9 cellular contexts compared by ENCODE assay signal in genomic region chr1:153633161-153633746, GRCh38. TPM values are rescaled to one million over a fixed set of nuclear protein-coding genes. Genes with fewer than 3 reads are reported as not detected.
DNase-seq lines count a peak whose midpoint lies in the region; ATAC-seq, FAIRE-seq and TF ChIP-seq lines count a peak whose summit lies in the region.
"Had no signal": no experiment of that assay in that cellular context is flagged by ENCODE, and none has a peak within 500 bp of the region (broad histone marks: within the 10 kb centered on the region; RNA-seq: fewer than 3 reads in every experiment).

No MANE protein-coding gene starts in this region.

- H3K27me3 ChIP-seq in endothelial cell of umbilical vein (ENCODE audit: control insufficient read depth in 2 of 2, insufficient read depth in 2 of 2, low read length in 2 of 2) (no peaks in the 10 kb centered on the region), neuron (ENCODE audit: insufficient read depth, low read length) (no peaks in the 10 kb centered on the region)

- H2AFZ ChIP-seq in endothelial cell of umbilical vein (ENCODE audit: low read depth, low read length) (peak overlapping the region; percentile 64), neuron (ENCODE audit: low read depth, low read length) (no peak overlapping the region)

- DNase-seq in NCI-H345 treated with DMSO at 0.1 percent for 48 hours (lab: John Stamatoyannopoulos, UW; ENCODE audit: unreplicated experiment) (peak; percentile 70), endothelial cell of umbilical vein (ENCODE audit: low read depth, low spot score) (no peak), GDM1 (lab: John Stamatoyannopoulos, UW) (no peak), NCI-H82 (lab: John Stamatoyannopoulos, UW) (no peak), CD1c-positive myeloid dendritic cell (ENCODE audit: extremely low spot score) (no peak)

- H3K4me2 ChIP-seq in endothelial cell of umbilical vein (ENCODE audit: insufficient read depth, low read length): peak overlapping the region; percentile 78

- no peaks in the 10 kb centered on the region for H4K20me1 ChIP-seq in endothelial cell of umbilical vein (replicated peaks; ENCODE audit: control insufficient read depth, extremely low read depth, insufficient read depth, low read length)

- H3K4me3 ChIP-seq in endothelial cell of umbilical vein (replicated peaks in 1 of 3; ENCODE audit: insufficient read depth in 1 of 3, low read depth in 1 of 3, low read length in 3 of 3): peak overlapping the region in 2 of 3 experiments; percentile 34 to 35
- peak overlapping the region; percentile 95 for H3K4me3 ChIP-seq in neuron (ENCODE audit: low read length)

- POLR2A ChIA-PET in endothelial cell of umbilical vein (lab: Charles Lee): interaction anchor here (0.5 to 2.0 kb wide), 19 partner anchors 8 to 98 kb away, joined by 3 to 28 read pairs (median 5); partner anchors contain the start of genes S100A14, S100A16, S100A6 and SNAPIN

- H3K9me3 ChIP-seq in endothelial cell of umbilical vein (replicated peaks; ENCODE audit: control insufficient read depth, insufficient read depth, low read length) (no peaks in the 10 kb centered on the region), neuron (ENCODE audit: low read length) (no peaks in the 10 kb centered on the region)

- no TSS peak for BruUV-seq in endothelial cell of umbilical vein (replicated peaks; lab: Mats Ljungman, UMichigan)

- peak overlapping the region; percentile 94 for H3K27ac ChIP-seq in endothelial cell of umbilical vein (ENCODE audit: insufficient read depth, low read depth, low read length)

- ATAC-seq in GM18867 (IDR thresholded peaks at IDR 0.05; ENCODE audit: unreplicated experiment): peak; percentile 7
- ATAC-seq in HG02938 (IDR thresholded peaks at IDR 0.05; ENCODE audit: unreplicated experiment): no peak

- peaks cover 8 to 12% of the 10 kb centered on the region in 2 experiments for H3K36me3 ChIP-seq in endothelial cell of umbilical vein (ENCODE audit: control insufficient read depth in 2 of 2, extremely low read depth in 1 of 2, insufficient read depth in 2 of 2, low read length in 2 of 2)
- H3K36me3 ChIP-seq in neuron (ENCODE audit: insufficient read depth, low read length): peaks cover 29% of the 10 kb centered on the region

- H3K4me1 ChIP-seq in endothelial cell of umbilical vein (ENCODE audit: control insufficient read depth, extremely low read depth, insufficient read depth, low read length) (peaks cover 11% of the 10 kb centered on the region), neuron (ENCODE audit: insufficient read depth, low read length) (peaks cover 3% of the 10 kb centered on the region)

- H3K79me2 ChIP-seq in endothelial cell of umbilical vein (ENCODE audit: control insufficient read depth, insufficient read depth, low read length): peaks cover 38% of the 10 kb centered on the region

- dilution Hi-C loops in endothelial cell of umbilical vein (cut with MboI; ENCODE audit: extremely low pct_ligation_motif_present, low sequenced_read_pairs): no loop called here

- CTCF ChIA-PET in endothelial cell of umbilical vein (lab: Charles Lee): interaction anchor here (0.9 to 2.5 kb wide), 11 partner anchors 13 to 123 kb away, joined by 3 to 29 read pairs (median 5); partner anchors contain the start of gene ILF2

- TF ChIP-seq CTCF in endothelial cell of umbilical vein (IDR thresholded peaks at IDR 0.05; ENCODE audit: extremely low read depth in 1 of 2, insufficient read depth in 1 of 2, low read depth in 1 of 2, low read length in 2 of 2): no peak

- FAIRE-seq in endothelial cell of umbilical vein (lab: Jason Lieb, UNC): no peak

- intact Hi-C loops in endothelial cell of umbilical vein (cut with micrococcal nuclease): loop anchor here (1.0 to 5.0 kb wide), 2 partner anchors 39 to 100 kb away; partner anchors contain the start of gene ILF2

- H3K9me1 ChIP-seq in endothelial cell of umbilical vein (replicated peaks; ENCODE audit: control insufficient read depth, extremely low read depth, insufficient read depth, low read length): no peaks in the 10 kb centered on the region

- peak overlapping the region; percentile 100 for H3K9ac ChIP-seq in endothelial cell of umbilical vein (replicated peaks; ENCODE audit: extremely low read depth, insufficient read depth, low read length)

- no peak for TF ChIP-seq POLR2A in endothelial cell of umbilical vein (IDR thresholded peaks at IDR 0.05; ENCODE audit: low read depth, low read length)

TF ChIP-seq in endothelial cell of umbilical vein, 7 proteins besides CTCF, POLR2A, EP300 and RAD21:
- no peak for TF ChIP-seq EZH2 (IDR thresholded peaks at IDR 0.05; ENCODE audit: borderline replicate concordance, low read depth, low read length, severe bottlenecking)
- no peak for TF ChIP-seq MYC (IDR thresholded peaks at IDR 0.05; ENCODE audit: low read depth, low read length)
- TF ChIP-seq JUN (IDR thresholded peaks at IDR 0.05; ENCODE audit: borderline replicate concordance, insufficient read depth, insufficient read length, low read depth): no peak
- TF ChIP-seq FOS (IDR thresholded peaks at IDR 0.05; ENCODE audit: borderline replicate concordance, insufficient read depth, low read length): no peak
- TF ChIP-seq GATA2 (IDR thresholded peaks at IDR 0.05; ENCODE audit: insufficient read depth, insufficient read length, low read depth, low read length): no peak
- TF ChIP-seq POLR2AphosphoS5 (IDR thresholded peaks at IDR 0.05; ENCODE audit: insufficient read depth, low read depth, low read length): no peak
- TF ChIP-seq MAX (IDR thresholded peaks at IDR 0.05; ENCODE audit: insufficient read depth, insufficient read length): no peak

RNA-seq across cellular contexts. Expression of gene CHTOP, which starts 0.6 kb away (rescaled TPM):
- total RNA-seq in endothelial cell of umbilical vein: 72.1 and 74.4 TPM in 2 replicates
- 47.1 and 62.0 TPM in 2 replicates for polyA plus RNA-seq in endothelial cell of umbilical vein
- polyA plus RNA-seq in endothelial cell of umbilical vein (2011; cell fraction: cytosol; rRNA removed): 50.2 and 51.0 TPM in 2 replicates
- polyA plus RNA-seq in endothelial cell of umbilical vein (2011; cell fraction: nucleus; rRNA removed): 106 and 115 TPM in 2 replicates
- polyA plus RNA-seq in endothelial cell of umbilical vein (2012): 42.7 and 46.6 TPM in 2 replicates
- 45.3 and 54.6 TPM in 2 replicates for polyA minus RNA-seq in endothelial cell of umbilical vein
- polyA minus RNA-seq in endothelial cell of umbilical vein (2011; cell fraction: cytosol; rRNA and poly(A)+ RNA removed): 38.8 TPM
- polyA minus RNA-seq in endothelial cell of umbilical vein (2011; cell fraction: nucleus; rRNA and poly(A)+ RNA removed): 107 and 134 TPM in 2 replicates

RNA-seq across cellular contexts. Expression of gene S100A1, which starts 5.0 kb away (rescaled TPM):
- total RNA-seq in endothelial cell of umbilical vein: not detected in 2 replicates
- not detected in 2 replicates for polyA plus RNA-seq in endothelial cell of umbilical vein
- polyA plus RNA-seq in endothelial cell of umbilical vein (2011; cell fraction: cytosol; rRNA removed): not detected in 2 replicates
- not detected in 2 replicates for polyA plus RNA-seq in endothelial cell of umbilical vein (2011; cell fraction: nucleus; rRNA removed)
- 0.66 and 1.1 TPM in 2 replicates for polyA plus RNA-seq in endothelial cell of umbilical vein (2012)
- polyA minus RNA-seq in endothelial cell of umbilical vein: 0.58 TPM in 1 of 2 replicates, not detected in the other
- polyA minus RNA-seq in endothelial cell of umbilical vein (2011; cell fraction: cytosol; rRNA and poly(A)+ RNA removed): 1.3 TPM
- polyA minus RNA-seq in endothelial cell of umbilical vein (2011; cell fraction: nucleus; rRNA and poly(A)+ RNA removed): not detected in 2 replicates

RNA-seq across cellular contexts. Expression of gene S100A13, which starts 5.9 kb away (rescaled TPM):
- total RNA-seq in endothelial cell of umbilical vein: 155 and 255 TPM in 2 replicates
- 332 and 360 TPM in 2 replicates for polyA plus RNA-seq in endothelial cell of umbilical vein
- 385 and 427 TPM in 2 replicates for polyA plus RNA-seq in endothelial cell of umbilical vein (2011; cell fraction: cytosol; rRNA removed)
- 150 and 158 TPM in 2 replicates for polyA plus RNA-seq in endothelial cell of umbilical vein (2011; cell fraction: nucleus; rRNA removed)
- 221 and 233 TPM in 2 replicates for polyA plus RNA-seq in endothelial cell of umbilical vein (2012)
- polyA minus RNA-seq in endothelial cell of umbilical vein: 113 and 129 TPM in 2 replicates
- 39.0 TPM for polyA minus RNA-seq in endothelial cell of umbilical vein (2011; cell fraction: cytosol; rRNA and poly(A)+ RNA removed)
- 16.5 and 16.8 TPM in 2 replicates for polyA minus RNA-seq in endothelial cell of umbilical vein (2011; cell fraction: nucleus; rRNA and poly(A)+ RNA removed)

RNA-seq across cellular contexts. Expression of gene S100A14, which starts 17.1 kb away (rescaled TPM):
- total RNA-seq in endothelial cell of umbilical vein: 0.35 TPM in 1 of 2 replicates, not detected in the other
- polyA plus RNA-seq in endothelial cell of umbilical vein: 0.10 TPM in 1 of 2 replicates, not detected in the other
- polyA plus RNA-seq in endothelial cell of umbilical vein (2011; cell fraction: cytosol; rRNA removed): not detected in 2 replicates
- polyA plus RNA-seq in endothelial cell of umbilical vein (2011; cell fraction: nucleus; rRNA removed): 0.59 and 0.88 TPM in 2 replicates
- polyA plus RNA-seq in endothelial cell of umbilical vein (2012): not detected in 2 replicates
- polyA minus RNA-seq in endothelial cell of umbilical vein: not detected in 2 replicates
- polyA minus RNA-seq in endothelial cell of umbilical vein (2011; cell fraction: cytosol; rRNA and poly(A)+ RNA removed): 12.6 TPM
- not detected in 2 replicates for polyA minus RNA-seq in endothelial cell of umbilical vein (2011; cell fraction: nucleus; rRNA and poly(A)+ RNA removed)
- total RNA-seq: RPMI7951 had no signal

RNA-seq across cellular contexts. Expression of gene S100A16, which starts 20.3 kb away (rescaled TPM):
- 545 and 701 TPM in 2 replicates for total RNA-seq in endothelial cell of umbilical vein
- polyA plus RNA-seq in endothelial cell of umbilical vein: 1,770 and 2,016 TPM in 2 replicates
- polyA plus RNA-seq in endothelial cell of umbilical vein (2011; cell fraction: cytosol; rRNA removed): 1,592 and 1,594 TPM in 2 replicates
- polyA plus RNA-seq in endothelial cell of umbilical vein (2011; cell fraction: nucleus; rRNA removed): 375 and 429 TPM in 2 replicates
- polyA plus RNA-seq in endothelial cell of umbilical vein (2012): 731 and 878 TPM in 2 replicates
- polyA minus RNA-seq in endothelial cell of umbilical vein: 643 and 675 TPM in 2 replicates
- 133 TPM for polyA minus RNA-seq in endothelial cell of umbilical vein (2011; cell fraction: cytosol; rRNA and poly(A)+ RNA removed)
- 156 and 175 TPM in 2 replicates for polyA minus RNA-seq in endothelial cell of umbilical vein (2011; cell fraction: nucleus; rRNA and poly(A)+ RNA removed)
